ENCODE assay signal across 1 cellular context in genomic region chr22:20531404-20532181, GRCh38.
TF ChIP-seq lines count a peak whose summit lies in the region.

No MANE protein-coding gene starts in this region.

TF ChIP-seq in HepG2, 621 proteins besides CTCF, POLR2A, EP300 and RAD21 (continues in another document):
- TF ChIP-seq GLMP (CRISPR knock-in tag; IDR thresholded peaks at IDR 0.05; ENCODE audit: borderline replicate concordance) = no peak
- TF ChIP-seq KAT7 (CRISPR knock-in tag; IDR thresholded peaks at IDR 0.05; ENCODE audit: borderline replicate concordance) = no peak
- 0 out of 2 replicates have a peak, but pooled peaks have one; percentile 57 for TF ChIP-seq CBX5 (CRISPR knock-in tag; IDR thresholded peaks at IDR 0.05; ENCODE audit: borderline replicate concordance)
- peak; percentile 47; the same call in 1 of the 2 replicates for TF ChIP-seq ZBTB38 (CRISPR knock-in tag; IDR thresholded peaks at IDR 0.05)
- peak; percentile 98 for TF ChIP-seq ZNF780A (CRISPR knock-in tag; IDR thresholded peaks at IDR 0.05)
- TF ChIP-seq FOXO1 (CRISPR knock-in tag; IDR thresholded peaks at IDR 0.05) = no peak
- no peak for TF ChIP-seq ZNF652 (CRISPR knock-in tag; IDR thresholded peaks at IDR 0.05; ENCODE audit: borderline replicate concordance, low read depth)
- no peak for TF ChIP-seq SRSF9 (IDR thresholded peaks at IDR 0.05; ENCODE audit: borderline replicate concordance, insufficient read depth, low read depth, low read length, poor library complexity, severe bottlenecking)
- TF ChIP-seq NR2F6 (IDR thresholded peaks at IDR 0.05) = no peak
- 0 out of 2 replicates have a peak, but pooled peaks have one; percentile 16 for TF ChIP-seq NR2F6 (CRISPR knock-in tag; IDR thresholded peaks at IDR 0.05)
- no peak for TF ChIP-seq GPBP1L1 (CRISPR knock-in tag; IDR thresholded peaks at IDR 0.05)
- no peak for TF ChIP-seq HIVEP1 (CRISPR knock-in tag; IDR thresholded peaks at IDR 0.05)
- TF ChIP-seq ZNF609 (CRISPR knock-in tag; IDR thresholded peaks at IDR 0.05; ENCODE audit: borderline replicate concordance) = no peak
- TF ChIP-seq NFIB (CRISPR knock-in tag; IDR thresholded peaks at IDR 0.05; ENCODE audit: borderline replicate concordance) = no peak
- TF ChIP-seq MZF1 (CRISPR knock-in tag; IDR thresholded peaks at IDR 0.05; ENCODE audit: borderline replicate concordance) = no peak
- no peak for TF ChIP-seq ELF4 (CRISPR knock-in tag; IDR thresholded peaks at IDR 0.05; ENCODE audit: borderline replicate concordance)
- TF ChIP-seq MXD3 (CRISPR knock-in tag; IDR thresholded peaks at IDR 0.05) = no peak
- no peak for TF ChIP-seq THAP11 (CRISPR knock-in tag; IDR thresholded peaks at IDR 0.05)
- TF ChIP-seq HNF4A (CRISPR knock-in tag; IDR thresholded peaks at IDR 0.05) = peak; percentile 42
- TF ChIP-seq TEAD3 (CRISPR knock-in tag; optimal IDR thresholded peaks at IDR 0.05; ENCODE audit: borderline replicate concordance) = peak; percentile 69
- TF ChIP-seq GTF2F1 (IDR thresholded peaks at IDR 0.05; ENCODE audit: low read length) = no peak
- 0 out of 2 replicates have a peak, but pooled peaks have one; percentile 25 for TF ChIP-seq HIC2 (CRISPR knock-in tag; IDR thresholded peaks at IDR 0.05; ENCODE audit: low read depth)
- no peak for TF ChIP-seq ZBTB8A (CRISPR knock-in tag; IDR thresholded peaks at IDR 0.05; ENCODE audit: borderline replicate concordance, low read depth)
- no peak for TF ChIP-seq MTERF4 (CRISPR knock-in tag; IDR thresholded peaks at IDR 0.05)
- TF ChIP-seq ZNF747 (CRISPR knock-in tag; IDR thresholded peaks at IDR 0.05; ENCODE audit: borderline replicate concordance) = no peak
- TF ChIP-seq SRY (CRISPR knock-in tag; IDR thresholded peaks at IDR 0.05) = no peak
- TF ChIP-seq ZNF773 (CRISPR knock-in tag; IDR thresholded peaks at IDR 0.05; ENCODE audit: borderline replicate concordance) = no peak
- no peak for TF ChIP-seq GLI4 (CRISPR knock-in tag; IDR thresholded peaks at IDR 0.05; ENCODE audit: borderline replicate concordance)
- TF ChIP-seq NFAT5 (CRISPR knock-in tag; IDR thresholded peaks at IDR 0.05) = no peak
- no peak for TF ChIP-seq ZNF576 (CRISPR knock-in tag; IDR thresholded peaks at IDR 0.05)
- no peak for TF ChIP-seq ZBTB39 (CRISPR knock-in tag; IDR thresholded peaks at IDR 0.05)
- TF ChIP-seq ZFP62 (CRISPR knock-in tag; IDR thresholded peaks at IDR 0.05) = no peak
- TF ChIP-seq MBD4 (IDR thresholded peaks at IDR 0.05; ENCODE audit: borderline replicate concordance, low read length) = no peak
- no peak for TF ChIP-seq TEF (CRISPR knock-in tag; IDR thresholded peaks at IDR 0.05)
- TF ChIP-seq THAP9 (CRISPR knock-in tag; IDR thresholded peaks at IDR 0.05; ENCODE audit: borderline replicate concordance) = no peak
